8 cellular contexts compared by ENCODE assay signal in genomic region chr11:78045851-78046485, GRCh38.
DNase-seq lines count a peak whose midpoint lies in the region; ATAC-seq lines count a peak whose summit lies in the region.

No MANE protein-coding gene starts in this region.

- ATAC-seq in GM19397 (IDR thresholded peaks at IDR 0.05; ENCODE audit: unreplicated experiment), result peak; percentile 75

- peak; percentile 94 for DNase-seq in AG20443 (ENCODE audit: low spot score)
- peak; percentile 21 to 53 for DNase-seq in Kasumi-1 (lab: John Stamatoyannopoulos, UW)
- DNase-seq in SHP77 treated with DMSO at 0.1 percent for 48 hours (lab: John Stamatoyannopoulos, UW), result peak; percentile 53
- peak; percentile 40 to 82 (median 57) for DNase-seq in activated naive CD4-positive, alpha-beta T cell (lab: John Stamatoyannopoulos, UW)
- DNase-seq in foreskin melanocyte, result peak; percentile 59
- peak in 51 of 56 donors; percentile 33 to 89 (median 75) for DNase-seq in nucleus accumbens (lab: John Stamatoyannopoulos, UW)
- DNase-seq in superior temporal gyrus (ENCODE audit: extremely low spot score), result peak; percentile 87

Comparison
In these comparisons a context has a peak if more than half of its experiments do, and no peak if none do; other contexts are left out.
1. Peak in every context shown above with its lines: DNase-seq and ATAC-seq.
2. DNase-seq: peak in every context shown above with its lines; median percentile 94 in AG20443; 87 in superior temporal gyrus; 75 in nucleus accumbens; 59 in foreskin melanocyte; 57 in activated naive CD4-positive, alpha-beta T cell; 53 in SHP77 treated with DMSO at 0.1 percent for 48 hours; 37 in Kasumi-1.